Comparison of ENCODE assay signal across 19 cellular contexts in the genomic region with DNA sequence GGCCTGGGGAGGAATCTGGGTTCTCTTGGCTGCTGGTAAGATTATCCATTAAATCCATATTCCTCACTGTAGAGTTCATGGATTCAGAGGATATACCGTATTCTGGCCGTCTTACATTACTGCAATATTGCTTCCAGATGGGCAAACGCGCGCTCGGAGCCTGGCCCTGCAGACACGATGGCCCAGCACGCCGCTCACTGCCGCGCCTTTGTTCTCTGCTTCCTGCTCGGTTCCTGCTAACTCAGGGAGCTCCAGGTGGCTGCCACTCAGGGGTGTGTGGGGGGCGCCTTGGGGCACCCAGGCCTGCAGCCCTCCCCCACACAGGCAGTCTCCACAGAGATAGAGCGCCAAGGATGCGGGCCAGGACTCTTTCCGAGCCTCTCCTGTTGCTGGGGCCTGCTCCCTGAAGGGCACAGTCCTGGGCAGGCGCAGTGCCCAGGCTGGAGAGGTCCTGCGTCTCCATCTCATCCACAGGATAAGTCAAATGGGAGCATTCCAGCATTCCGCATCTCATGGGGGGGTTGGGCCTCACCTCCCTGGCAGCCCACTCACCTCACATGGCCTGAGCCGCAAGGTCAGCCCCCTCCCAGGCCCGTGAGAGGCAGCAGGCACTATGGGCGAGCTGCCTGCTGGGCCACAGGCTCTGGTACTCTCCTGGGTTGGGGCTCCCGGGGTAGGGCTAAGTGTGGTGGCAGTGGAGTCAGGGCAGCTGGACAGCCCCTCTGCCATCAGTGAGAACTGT. TPM values are rescaled to one million over a fixed set of nuclear protein-coding genes. Genes with fewer than 3 reads are reported as not detected.
DNase-seq lines count a peak whose midpoint lies in the region; ATAC-seq and TF ChIP-seq lines count a peak whose summit lies in the region.
"Had no signal": no experiment of that assay in that cellular context is flagged by ENCODE, and none has a peak within 500 bp of the region (broad histone marks: within the 10 kb centered on the region; RNA-seq: fewer than 3 reads in every experiment).

No MANE protein-coding gene starts in this region.

- H3K9me3 ChIP-seq in H9 (ENCODE audit: control insufficient read depth, low read depth, low read length) = no peaks in the 10 kb centered on the region
- no peaks in the 10 kb centered on the region; the same call in 1 of the 2 replicates for H3K9me3 ChIP-seq in SK-N-MC (ENCODE audit: low read depth, low read length)
- H3K9me3 ChIP-seq in hepatocyte (ENCODE audit: low read depth) = no peaks in the 10 kb centered on the region
- no peaks in the 10 kb centered on the region for H3K9me3 ChIP-seq in body of pancreas

- H3K18ac ChIP-seq in H9 (ENCODE audit: insufficient read length, low read depth, low read length) = no peak overlapping the region

- H2BK120ac ChIP-seq in H9 (ENCODE audit: low read depth, low read length, poor library complexity, severe bottlenecking) = no peak overlapping the region

- no peak overlapping the region for H4K91ac ChIP-seq in H9 (ENCODE audit: insufficient read length, low read depth, low read length)

- no peak for ATAC-seq in body of pancreas

- no peak overlapping the region for H2BK15ac ChIP-seq in H9 (ENCODE audit: low read depth, low read length)

- no peak overlapping the region for H3K4ac ChIP-seq in H9 (ENCODE audit: low read depth, low read length)

- H3K36me3 ChIP-seq in SK-N-MC (ENCODE audit: insufficient read depth, low read length) (no peaks in the 10 kb centered on the region; the same call in 1 of the 2 replicates), hepatocyte (replicated peaks; ENCODE audit: insufficient read depth, low read depth) (no peaks in the 10 kb centered on the region), body of pancreas (replicated peaks in 1 of 2; ENCODE audit: insufficient read depth in 1 of 2, low read depth in 2 of 2) (no peaks in the 10 kb centered on the region)

- intact Hi-C loops in body of pancreas (cut with DNase I) = no loop called here

- no peak overlapping the region for H2BK5ac ChIP-seq in H9 (ENCODE audit: insufficient read length, low read length)

- H3K9ac ChIP-seq in H9 (ENCODE audit: extremely low read depth, insufficient read length, low read length) (no peak overlapping the region), SK-N-MC (ENCODE audit: insufficient read length) (peak overlapping the region; percentile 80)

- no peak overlapping the region for H2AK5ac ChIP-seq in H9 (ENCODE audit: insufficient read length, low read length)

- H3K79me2 ChIP-seq in H9 (ENCODE audit: insufficient read depth, low read length) = no peaks in the 10 kb centered on the region
- no peaks in the 10 kb centered on the region for H3K79me2 ChIP-seq in hepatocyte

- H3K56ac ChIP-seq in H9 (ENCODE audit: insufficient read length, low read depth, low read length) = no peak overlapping the region

- no peaks in the 10 kb centered on the region for H4K20me1 ChIP-seq in H9 (ENCODE audit: control insufficient read depth, insufficient read depth, insufficient read length)
- no peaks in the 10 kb centered on the region for H4K20me1 ChIP-seq in hepatocyte (ENCODE audit: insufficient read depth, poor library complexity, severe bottlenecking)

- H3K36me3 Mint-ChIP-seq in H9 (ENCODE audit: insufficient read depth in 1 of 3, low read depth in 3 of 3) = peaks cover 2 to 19% (median 3%) of the 10 kb centered on the region in 3 experiments; a peak in 4 of 7 replicates
- no peaks in the 10 kb centered on the region for H3K36me3 Mint-ChIP-seq in type B pancreatic cell

- H3T11ph ChIP-seq in H9 (ENCODE audit: low read length) = no peak overlapping the region

- H3K14ac ChIP-seq in H9 (ENCODE audit: insufficient read depth, low read length) = peak overlapping the region; percentile 2; the same call in 1 of the 2 replicates

- H3K4me3 Mint-ChIP-seq in H9 (no peak overlapping the region), type B pancreatic cell (no peak overlapping the region)

- H2BK20ac ChIP-seq in H9 (ENCODE audit: low read depth, low read length, poor library complexity, severe bottlenecking) = no peak overlapping the region

- no peak for TF ChIP-seq POLR2A in body of pancreas (IDR thresholded peaks at IDR 0.05)

- H4K5ac ChIP-seq in H9 (ENCODE audit: insufficient read length, low read depth, low read length) = no peak overlapping the region

- peaks cover 9% of the 10 kb centered on the region; the same call in 1 of the 2 replicates for H3K27me3 ChIP-seq in H9 (ENCODE audit: insufficient read depth, low read length)
- no peaks in the 10 kb centered on the region for H3K27me3 ChIP-seq in hepatocyte
- no peaks in the 10 kb centered on the region for H3K27me3 ChIP-seq in body of pancreas

- DNase-seq in H9 (no peak), SK-N-MC (ENCODE audit: low read depth, low spot score) (no peak), hepatocyte (ENCODE audit: low spot score) (no peak), type B pancreatic cell (ENCODE audit: extremely low spot score, unreplicated experiment) (no peak), NCI-H524 treated with DMSO at 0.1 percent for 48 hours (lab: John Stamatoyannopoulos, UW) (no peak), NCI-H187 (lab: John Stamatoyannopoulos, UW) (no peak), body of pancreas (no peak)
- DNase-seq: ACHN, AML-193, DMS79 treated with DMSO at 0.1 percent for 48 hours, H7, IMR-90, Karpas-422, NCI-H1048, NCI-H1436, NCI-H2029 treated with DMSO at 0.1 percent for 48 hours, NCI-H2171 treated with DMSO at 0.1 percent for 48 hours, NCI-H774, RPMI8226 had no signal

- peaks cover 10 to 15% of the 10 kb centered on the region in 2 experiments for H3K4me1 Mint-ChIP-seq in H9
- peaks cover 27% of the 10 kb centered on the region for H3K4me1 Mint-ChIP-seq in type B pancreatic cell (ENCODE audit: unreplicated experiment)

- H3K4me1 ChIP-seq in H9 (ENCODE audit: insufficient read depth, low read length) (peaks cover 5% of the 10 kb centered on the region; the same call in 1 of the 2 replicates), hepatocyte (ENCODE audit: insufficient read depth) (peaks cover 43% of the 10 kb centered on the region), body of pancreas (no peaks in the 10 kb centered on the region)

- no peaks in the 10 kb centered on the region for H3K23me2 ChIP-seq in H9 (ENCODE audit: insufficient read length, low read depth, low read length, poor library complexity, severe bottlenecking)

- H3K4me2 ChIP-seq in H9 (ENCODE audit: insufficient read depth, insufficient read length, low read length) (no peak overlapping the region), hepatocyte (no peak overlapping the region)

- no peaks in the 10 kb centered on the region for H3K9me2 ChIP-seq in hepatocyte (replicated peaks; ENCODE audit: insufficient read depth)

- no peak overlapping the region for H2BK12ac ChIP-seq in H9 (ENCODE audit: insufficient read length, low read depth, low read length)

- H3K27me3 Mint-ChIP-seq in H9 (ENCODE audit: low read depth) = peaks cover 100% of the 10 kb centered on the region
- no peaks in the 10 kb centered on the region for H3K27me3 Mint-ChIP-seq in type B pancreatic cell

- H2AFZ ChIP-seq in H9 (ENCODE audit: low read length) (no peak overlapping the region), hepatocyte (no peak overlapping the region)

- no peak overlapping the region for H4K8ac ChIP-seq in H9 (replicated peaks; ENCODE audit: insufficient read length, low read depth, low read length)

- H3K23ac ChIP-seq in H9 (ENCODE audit: insufficient read length, low read depth, low read length) = no peak overlapping the region

- WGBS in H9 (ENCODE audit: extremely low coverage, insufficient read length, low lambda C conversion rate) = no CpG with 5 or more reads among the region's 23 CpGs
- WGBS in hepatocyte (ENCODE audit: low lambda C conversion rate, missing lambda C conversion rate) = 81% methylated on average over 21 of the region's 23 CpGs
- 90 to 95% methylated on average over 16 to 21 of the region's 23 CpGs for WGBS in body of pancreas, 2 donors

- TF ChIP-seq CTCF in H9 (conservative IDR thresholded peaks at IDR 0.05) (no peak), hepatocyte (IDR thresholded peaks at IDR 0.05; ENCODE audit: poor library complexity) (no peak), type B pancreatic cell (conservative IDR thresholded peaks at IDR 0.05) (no peak), body of pancreas (IDR thresholded peaks at IDR 0.05) (no peak)

- no peak overlapping the region for H3K27ac ChIP-seq in H9 (ENCODE audit: insufficient read length, low read depth, low read length)
- H3K27ac ChIP-seq in SK-N-MC = peak overlapping the region; percentile 99
- H3K27ac ChIP-seq in hepatocyte = peak overlapping the region; percentile 91
- H3K27ac ChIP-seq in body of pancreas = no peak overlapping the region

- H3K79me1 ChIP-seq in H9 (ENCODE audit: insufficient read depth, low read depth, low read length, poor library complexity, severe bottlenecking) = no peaks in the 10 kb centered on the region

- H3K4me3 ChIP-seq in SK-N-MC = peak overlapping the region; percentile 65
- H3K4me3 ChIP-seq in hepatocyte = no peak overlapping the region
- no peak overlapping the region for H3K4me3 ChIP-seq in body of pancreas

- H3K9me3 Mint-ChIP-seq in H9 (peaks cover 18% of the 10 kb centered on the region in 2 experiments), type B pancreatic cell (peaks cover 5% of the 10 kb centered on the region)

- no peak overlapping the region for H3K27ac Mint-ChIP-seq in H9
- H3K27ac Mint-ChIP-seq in type B pancreatic cell = peak overlapping the region; percentile 71

RNA-seq across cellular contexts. Expression of a gene that starts 14.1 kb away (rescaled TPM):
- total RNA-seq in H9 (2021) (0.88 and 1.2 TPM in 2 replicates), hepatocyte (6.6 and 7.9 TPM in 2 replicates), type B pancreatic cell (ENCODE audit: low replicate concordance) (3.3 and 7.0 TPM in 2 replicates), body of pancreas (1 to 10 TPM; 3.6 to 9.2 TPM)
- 3.1 and 4.0 TPM in 2 replicates for polyA plus RNA-seq in hepatocyte

Comparison
In these comparisons a context has a peak if more than half of its experiments do, and no peak if none do; other contexts are left out.
1. H3K27ac ChIP-seq: peak in SK-N-MC (single experiment) and hepatocyte (single experiment); none in H9 (single experiment) and body of pancreas (0 of 4).